In the genomic region with DNA sequence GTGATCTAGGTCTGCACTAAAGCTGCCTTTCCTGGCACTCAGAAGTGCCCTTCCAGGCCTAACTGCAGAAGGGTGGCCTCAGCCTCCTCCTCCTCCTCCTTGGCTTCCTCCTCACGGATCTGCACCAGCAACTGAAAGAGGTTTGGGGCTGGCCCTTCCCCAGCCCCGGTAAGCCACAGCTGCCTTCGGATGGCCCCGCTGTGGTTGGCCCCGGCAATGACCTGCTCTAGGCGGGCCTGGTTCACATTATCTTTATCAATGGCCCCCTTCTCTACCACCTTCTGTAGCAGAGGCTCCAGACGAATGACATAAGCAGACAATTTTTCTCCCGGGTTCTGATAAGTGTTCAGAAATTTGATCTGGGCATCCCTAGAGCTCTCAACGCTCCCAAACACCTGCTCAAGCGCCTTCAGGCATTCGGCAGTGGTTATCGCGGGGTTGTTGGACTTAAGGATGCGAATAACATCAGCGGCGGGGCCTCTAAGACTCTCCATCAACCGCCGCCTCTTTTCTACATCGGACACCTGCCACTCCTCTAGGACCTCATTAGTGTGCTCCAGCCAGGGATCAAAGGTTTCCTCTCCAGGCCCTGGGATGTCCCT, we compare ENCODE assay signal across 8 cellular contexts.
DNase-seq lines count a peak whose midpoint lies in the region; ATAC-seq and TF ChIP-seq lines count a peak whose summit lies in the region.

No MANE protein-coding gene starts in this region.

- peak; percentile 93 for DNase-seq in DMS79 treated with DMSO at 0.1 percent for 48 hours (lab: John Stamatoyannopoulos, UW)
- DNase-seq in SHP77 (lab: John Stamatoyannopoulos, UW) = peak; percentile 22 to 28
- peak in 1 of 2 donors; percentile 25 for DNase-seq in cardiac fibroblast (ENCODE audit: low read depth in 2 of 2)
- DNase-seq in medulla oblongata (ENCODE audit: extremely low spot score) = peak; percentile 40
- peak; percentile 53 for DNase-seq in superior temporal gyrus (ENCODE audit: extremely low spot score)

- no peak for TF ChIP-seq CTCF in cardiac fibroblast (IDR thresholded peaks at IDR 0.05; ENCODE audit: low read depth, low read length)

- ATAC-seq in HG03108 (IDR thresholded peaks at IDR 0.05; ENCODE audit: unreplicated experiment) (peak; percentile 27), GM21515 (IDR thresholded peaks at IDR 0.05; ENCODE audit: unreplicated experiment) (no peak), GM21381 (IDR thresholded peaks at IDR 0.05; ENCODE audit: unreplicated experiment) (no peak)

- H3K4me3 ChIP-seq in cardiac fibroblast (replicated peaks in 1 of 2; ENCODE audit: low read depth in 2 of 2, low read length in 2 of 2) = peak overlapping the region; percentile 80 to 86
